8 cellular contexts compared by ENCODE assay signal in the genomic region with DNA sequence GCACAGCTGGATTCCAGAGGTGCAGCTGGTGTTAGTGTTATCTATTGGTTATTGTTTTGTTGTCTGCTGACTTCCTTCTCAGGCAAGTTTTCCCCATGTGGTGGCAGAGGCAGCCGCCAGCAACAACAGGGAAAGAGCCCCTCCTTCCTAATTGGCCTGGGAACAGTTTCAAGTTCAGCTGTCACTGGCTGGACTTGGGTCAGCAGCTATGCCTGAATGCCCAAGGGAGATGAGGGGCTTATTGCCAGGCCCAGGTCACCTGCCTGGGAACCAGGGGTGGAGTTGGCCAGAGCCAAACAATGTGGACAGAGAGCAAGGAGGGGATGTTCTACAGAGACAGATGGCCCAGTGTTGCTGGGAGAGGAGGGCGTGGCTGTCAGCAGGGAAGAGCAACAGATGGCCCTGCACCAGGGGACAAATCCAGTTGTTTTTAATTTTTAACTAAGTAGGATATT. TPM values are rescaled to one million over a fixed set of nuclear protein-coding genes. Genes with fewer than 3 reads are reported as not detected.
DNase-seq lines count a peak whose midpoint lies in the region; ATAC-seq, FAIRE-seq and TF ChIP-seq lines count a peak whose summit lies in the region.

No MANE protein-coding gene starts in this region.

- H3K4me3 Mint-ChIP-seq in endodermal cell: no peak overlapping the region

- WGBS in endodermal cell (ENCODE audit: insufficient coverage in 1 of 2, insufficient read length in 1 of 2), 2 experiments: 68 to 100% methylated on average over 1 to 2 of the region's 2 CpGs

- H3K27me3 Mint-ChIP-seq in endodermal cell (ENCODE audit: insufficient read depth): peaks cover 32% of the 10 kb centered on the region

- FAIRE-seq in GM19239 (lab: Jason Lieb, UNC): no peak

- H3K27me3 ChIP-seq in endodermal cell (ENCODE audit: control insufficient read depth, insufficient read depth, low read length, poor library complexity, severe bottlenecking): peaks cover 52% of the 10 kb centered on the region

- H3K9me3 ChIP-seq in endodermal cell (ENCODE audit: control insufficient read depth, low read length): peaks cover 18% of the 10 kb centered on the region

- no peak for TF ChIP-seq CTCF in endodermal cell (conservative IDR thresholded peaks at IDR 0.05)

- H3K4me1 Mint-ChIP-seq in endodermal cell: peaks cover 16% of the 10 kb centered on the region

- peak overlapping the region; percentile 53 for H3K27ac ChIP-seq in endodermal cell (ENCODE audit: low read depth, low read length)

- peaks cover 6% of the 10 kb centered on the region for H3K4me1 ChIP-seq in endodermal cell (ENCODE audit: control insufficient read depth, insufficient read depth, low read length)

- H3K27ac Mint-ChIP-seq in endodermal cell: no peak overlapping the region

- peaks cover 7% of the 10 kb centered on the region for H3K36me3 Mint-ChIP-seq in endodermal cell (ENCODE audit: low read depth)

- H3K9me3 Mint-ChIP-seq in endodermal cell: peaks cover 11% of the 10 kb centered on the region

- H3K9ac ChIP-seq in endodermal cell (ENCODE audit: extremely low read depth, low read length, poor library complexity, severe bottlenecking): no peak overlapping the region

- ATAC-seq in HG02981 (IDR thresholded peaks at IDR 0.05; ENCODE audit: unreplicated experiment) (no peak), HG02852 (IDR thresholded peaks at IDR 0.05; ENCODE audit: unreplicated experiment) (no peak)

- H3K36me3 ChIP-seq in endodermal cell (ENCODE audit: control insufficient read depth, insufficient read depth, low read length): no peaks in the 10 kb centered on the region

- DNase-seq in D341Med (ENCODE audit: low spot score): peak; percentile 79
- DNase-seq in NCI-H524 (lab: John Stamatoyannopoulos, UW): peak; percentile 66 to 90
- DNase-seq in endodermal cell: peak; percentile 83
- DNase-seq in myocyte (ENCODE audit: low read depth): peak; percentile 100
- no peak for DNase-seq in GM19239 (ENCODE audit: insufficient read length, low spot score)
- DNase-seq in NCI-H1048 (lab: John Stamatoyannopoulos, UW): no peak

- no peak overlapping the region for H3K4me3 ChIP-seq in endodermal cell (ENCODE audit: low read length)

RNA-seq across cellular contexts. Expression of gene TPCN1, which starts 38.3 kb away (rescaled TPM):
- total RNA-seq in endodermal cell (10 to 100 TPM; 18.9 to 30.8 TPM), myocyte (42.0 and 43.1 TPM in 2 replicates)
- 15.6 TPM for polyA plus RNA-seq in endodermal cell (2013, experiment 1 of 2)
- 14.2 TPM for polyA plus RNA-seq in endodermal cell (2013, experiment 2 of 2)
- polyA plus RNA-seq in myocyte (2012): 40.5 TPM

Comparison
In these comparisons a context has a peak if more than half of its experiments do, and no peak if none do; other contexts are left out.
1. DNase-seq: peak in D341Med (single experiment), NCI-H524 (2 of 2), endodermal cell (single experiment) and myocyte (single experiment); none in GM19239 (single experiment) and NCI-H1048 (single experiment).